ENCODE assay signal across 10 cellular contexts in genomic region chr14:23695220-23695999, GRCh38. TPM values are rescaled to one million over a fixed set of nuclear protein-coding genes. Genes with fewer than 3 reads are reported as not detected.
DNase-seq lines count a peak whose midpoint lies in the region; ATAC-seq and TF ChIP-seq lines count a peak whose summit lies in the region.
"Had no signal": no experiment of that assay in that cellular context is flagged by ENCODE, and none has a peak within 500 bp of the region (broad histone marks: within the 10 kb centered on the region; RNA-seq: fewer than 3 reads in every experiment).

No MANE protein-coding gene starts in this region.

- no peak for TF ChIP-seq EP300 in gastroesophageal sphincter (IDR thresholded peaks at IDR 0.05)

- intact Hi-C loops in activated CD4-positive, alpha-beta memory T cell treated with anti-CD3 and anti-CD28 coated beads for 36 hours (cut with micrococcal nuclease) = no loop called here

- H3K9me3 Mint-ChIP-seq in nephron progenitor cell = peaks cover 27% of the 10 kb centered on the region
- peaks cover 0 to 2% (median 0%) of the 10 kb centered on the region in 5 donors for H3K9me3 Mint-ChIP-seq in CD8-positive, alpha-beta memory T cell
- peaks cover 2% of the 10 kb centered on the region for H3K9me3 Mint-ChIP-seq in activated CD4-positive, alpha-beta memory T cell treated with anti-CD3 and anti-CD28 coated beads for 36 hours

- WGBS in gastroesophageal sphincter (ENCODE audit: low coverage in 1 of 2), 2 donors = 1 to 4% methylated on average over 16 to 19 of the region's 19 CpGs

- peaks cover 5% of the 10 kb centered on the region for H3K27me3 Mint-ChIP-seq in nephron progenitor cell (ENCODE audit: low read depth, poor library complexity)
- H3K27me3 Mint-ChIP-seq in CD8-positive, alpha-beta memory T cell = peaks cover 14 to 45% of the 10 kb centered on the region in 2 donors
- peaks cover 25% of the 10 kb centered on the region for H3K27me3 Mint-ChIP-seq in activated CD4-positive, alpha-beta memory T cell treated with anti-CD3 and anti-CD28 coated beads for 36 hours

- CTCF ChIA-PET in CD8-positive, alpha-beta memory T cell (lab: Charles Lee) = no interaction called here
- CTCF ChIA-PET in activated CD4-positive, alpha-beta memory T cell treated with anti-CD3 and anti-CD28 coated beads for 36 hours (lab: Charles Lee) = interaction anchor here (1.8 kb wide), 1 partner anchor 63 kb away, joined by 7 read pairs; no protein-coding TSS in a partner anchor

- no peak overlapping the region for H3K4me3 Mint-ChIP-seq in nephron progenitor cell
- H3K4me3 Mint-ChIP-seq in CD8-positive, alpha-beta memory T cell = no peak overlapping the region
- no peak overlapping the region for H3K4me3 Mint-ChIP-seq in activated CD4-positive, alpha-beta memory T cell treated with anti-CD3 and anti-CD28 coated beads for 36 hours

- H3K36me3 Mint-ChIP-seq in nephron progenitor cell (ENCODE audit: low read depth) = no peaks in the 10 kb centered on the region
- peaks cover 0 to 6% (median 0%) of the 10 kb centered on the region in 3 donors for H3K36me3 Mint-ChIP-seq in CD8-positive, alpha-beta memory T cell
- H3K36me3 Mint-ChIP-seq in activated CD4-positive, alpha-beta memory T cell treated with anti-CD3 and anti-CD28 coated beads for 36 hours = no peaks in the 10 kb centered on the region

- TF ChIP-seq CTCF in gastroesophageal sphincter (IDR thresholded peaks at IDR 0.05) (no peak), nephron progenitor cell (IDR thresholded peaks at IDR 0.05) (no peak)

- TF ChIP-seq POLR2A in gastroesophageal sphincter (IDR thresholded peaks at IDR 0.05) = no peak

- H3K9me3 ChIP-seq in NT2/D1 (ENCODE audit: insufficient read depth, low read length) (peaks cover 5% of the 10 kb centered on the region; the same call in 1 of the 2 replicates), gastroesophageal sphincter (peaks cover 0 to 6% (median 0%) of the 10 kb centered on the region in 3 donors)
- H3K9me3 ChIP-seq in CD8-positive, alpha-beta memory T cell (ENCODE audit: low read length) = no peaks in the 10 kb centered on the region

- peak overlapping the region; percentile 71 for H3K4me3 ChIP-seq in ACC112 (ENCODE audit: low read depth, low read length)
- peak overlapping the region; percentile 10 for H3K4me3 ChIP-seq in NT2/D1 (ENCODE audit: insufficient read length, low read depth)
- H3K4me3 ChIP-seq in gastroesophageal sphincter = peak overlapping the region; percentile 35 to 49
- H3K4me3 ChIP-seq in CD8-positive, alpha-beta memory T cell (ENCODE audit: low read length) = no peak overlapping the region

- peak overlapping the region; percentile 60 for H2AFZ ChIP-seq in ACC112 (ENCODE audit: low read length, unreplicated experiment)

- H3K27ac ChIP-seq in ACC112 (ENCODE audit: low read depth, low read length) (no peak overlapping the region), gastroesophageal sphincter (peak overlapping the region in 1 of 4 donors; percentile 12)
- no peak overlapping the region for H3K27ac ChIP-seq in CD8-positive, alpha-beta memory T cell (ENCODE audit: low read depth, low read length)

- POLR2A ChIA-PET in CD8-positive, alpha-beta memory T cell (lab: Charles Lee) = no interaction called here
- POLR2A ChIA-PET in activated CD4-positive, alpha-beta memory T cell treated with anti-CD3 and anti-CD28 coated beads for 36 hours (lab: Charles Lee) = no interaction called here

- no peaks in the 10 kb centered on the region for H3K79me2 ChIP-seq in ACC112 (ENCODE audit: control insufficient read depth, insufficient read depth, low read length, unreplicated experiment)

- peaks cover 5% of the 10 kb centered on the region for H3K4me1 Mint-ChIP-seq in nephron progenitor cell
- no peaks in the 10 kb centered on the region for H3K4me1 Mint-ChIP-seq in CD8-positive, alpha-beta memory T cell
- no peaks in the 10 kb centered on the region for H3K4me1 Mint-ChIP-seq in activated CD4-positive, alpha-beta memory T cell treated with anti-CD3 and anti-CD28 coated beads for 36 hours (ENCODE audit: low read depth)

- no peak for DNase-seq in NT2/D1 (ENCODE audit: low read depth, low spot score)
- peak; percentile 44 for DNase-seq in nephron progenitor cell
- no peak for DNase-seq in CD8-positive, alpha-beta memory T cell
- no peak for DNase-seq in SK-N-DZ (ENCODE audit: low spot score)
- no peak for DNase-seq in activated CD4-positive, CD25-positive, alpha-beta regulatory T cell treated with anti-CD3 and anti-CD28 coated beads, Interleukin-2, amount 50 U/mL, for 72 hours
- no peak for DNase-seq in activated CD4-positive, alpha-beta memory T cell treated with anti-CD3 and anti-CD28 coated beads for 36 hours
- DNase-seq: NCI-H2081 treated with DMSO at 0.1 percent for 48 hours had no signal

- peaks cover 61% of the 10 kb centered on the region for H3K27me3 ChIP-seq in ACC112 (ENCODE audit: insufficient read depth, low read length)
- no peaks in the 10 kb centered on the region for H3K27me3 ChIP-seq in NT2/D1 (ENCODE audit: insufficient read depth, insufficient read length)
- no peaks in the 10 kb centered on the region for H3K27me3 ChIP-seq in gastroesophageal sphincter
- H3K27me3 ChIP-seq in CD8-positive, alpha-beta memory T cell (ENCODE audit: insufficient read depth, low read length, poor library complexity, severe bottlenecking) = peaks cover 18% of the 10 kb centered on the region

- no peak overlapping the region for H3K27ac Mint-ChIP-seq in nephron progenitor cell
- no peak overlapping the region for H3K27ac Mint-ChIP-seq in CD8-positive, alpha-beta memory T cell
- H3K27ac Mint-ChIP-seq in activated CD4-positive, alpha-beta memory T cell treated with anti-CD3 and anti-CD28 coated beads for 36 hours = no peak overlapping the region

- ATAC-seq in gastroesophageal sphincter = peak; percentile 53

- H3K4me1 ChIP-seq in ACC112 (ENCODE audit: control insufficient read depth, insufficient read depth, low read length, unreplicated experiment) = peaks cover 7% of the 10 kb centered on the region
- no peaks in the 10 kb centered on the region for H3K4me1 ChIP-seq in NT2/D1 (ENCODE audit: insufficient read depth, insufficient read length)
- peaks cover 3 to 28% (median 11%) of the 10 kb centered on the region in 3 donors for H3K4me1 ChIP-seq in gastroesophageal sphincter
- no peaks in the 10 kb centered on the region for H3K4me1 ChIP-seq in CD8-positive, alpha-beta memory T cell (ENCODE audit: insufficient read depth, low read length)

- no peaks in the 10 kb centered on the region for H3K36me3 ChIP-seq in ACC112 (ENCODE audit: insufficient read depth, low read length)
- no peaks in the 10 kb centered on the region for H3K36me3 ChIP-seq in NT2/D1 (ENCODE audit: insufficient read depth, insufficient read length, low read length)
- H3K36me3 ChIP-seq in gastroesophageal sphincter = no peaks in the 10 kb centered on the region
- no peaks in the 10 kb centered on the region for H3K36me3 ChIP-seq in CD8-positive, alpha-beta memory T cell (ENCODE audit: insufficient read depth, low read length)

- no peak overlapping the region for H3K9ac ChIP-seq in NT2/D1 (ENCODE audit: insufficient read length, low read depth)

RNA-seq across cellular contexts. Expression of gene DHRS2, which starts 59.2 kb away (rescaled TPM):
- under 1 TPM in 1 of 4 donors, not detected in 3; 0.12 TPM for total RNA-seq in gastroesophageal sphincter
- 1 to 10 TPM; 3.0 to 3.1 TPM for total RNA-seq in CD8-positive, alpha-beta memory T cell
- not detected for polyA plus RNA-seq in CD8-positive, alpha-beta memory T cell
- 2.7 and 5.0 TPM in 2 replicates for polyA plus RNA-seq in SK-N-DZ (2014; cell fraction: cytosol; rRNA removed)
- 2.2 and 3.3 TPM in 2 replicates for polyA plus RNA-seq in SK-N-DZ (2014; cell fraction: nucleus; rRNA removed)
- 1 to 10 TPM; 2.5 to 2.6 TPM for total RNA-seq in activated CD4-positive, alpha-beta memory T cell treated with anti-CD3 and anti-CD28 coated beads for 36 hours
- total RNA-seq: mononuclear cell had no signal
